Comparison of ENCODE assay signal across 30 cellular contexts in genomic region chr9:5481744-5482027, GRCh38. TPM values are rescaled to one million over a fixed set of nuclear protein-coding genes. Genes with fewer than 3 reads are reported as not detected.
"Had no signal": no experiment of that assay in that cellular context is flagged by ENCODE, and none has a peak within 500 bp of the region (broad histone marks: within the 10 kb centered on the region; RNA-seq: fewer than 3 reads in every experiment).

No MANE protein-coding gene starts in this region.

- H3K4me1 ChIP-seq: pancreas, prostate gland, uterus had no signal

- FAIRE-seq: pancreas had no signal

- DNase-seq: activated CD4-positive, alpha-beta T cell treated with anti-CD3 and anti-CD28 coated beads for 48 hours; activated CD4-positive, alpha-beta T cell treated with anti-CD3 and anti-CD28 coated beads, Interleukin-2, amount 50 U/mL, for 48 hours; activated CD8-positive, alpha-beta memory T cell treated with anti-CD3 and anti-CD28 coated beads for 24 hours; activated effector memory CD4-positive, alpha-beta T cell treated with Interleukin-2 at 50 U/mL for 16 hours; activated naive CD4-positive, alpha-beta T cell treated with anti-CD3 and anti-CD28 coated beads for 36 hours; activated naive CD8-positive, alpha-beta T cell treated with anti-CD3 and anti-CD28 coated beads, Interleukin-2, amount 10 ng/mL, durations not matched to agents 7 days and 5 days; amniotic stem cell; caudate nucleus; cortex of kidney; head of caudate nucleus; hippocampal formation; left cardiac atrium; naive thymus-derived CD8-positive, alpha-beta T cell; nucleus accumbens; pancreas; retina; stimulated activated CD4-positive, alpha-beta T cell treated with anti-CD3 and anti-CD28 coated beads, Interleukin-12 subunit alpha, Interleukin-12 subunit beta, amount 100 ng/mL, for 4 hours; stimulated activated CD4-positive, alpha-beta T cell treated with anti-CD3 and anti-CD28 coated beads, Interleukin-4, amount 100 ng/mL, for 24 hours; stimulated activated naive CD8-positive, alpha-beta T cell treated with anti-CD3 and anti-CD28 coated beads, Interleukin-15, amount 100 ng/mL, for 72 hours; substantia nigra; T-helper 2 cell; uterus had no signal

- H3K36me3 ChIP-seq: pancreas, prostate gland, uterus had no signal

- H3K27me3 ChIP-seq: pancreas, uterus had no signal

- H3K27ac ChIP-seq: pancreas, prostate gland, skin epidermis, uterus, VCaP had no signal

- H3K9me3 ChIP-seq: pancreas, prostate gland, uterus had no signal

- H3K4me3 ChIP-seq: pancreas, prostate gland, skin epidermis, uterus had no signal

- ATAC-seq: activated CD4-positive, CD25-positive, alpha-beta regulatory T cell treated with anti-CD3 and anti-CD28 coated beads, Interleukin-2, amount 50 U/mL, for 24 hours; esophagus mucosa; left cardiac atrium; naive thymus-derived CD8-positive, alpha-beta T cell; pancreas; sciatic nerve; stimulated activated effector memory CD8-positive, alpha-beta T cell treated with anti-CD3 and anti-CD28 coated beads, Interleukin-12 subunit alpha, Interleukin-12 subunit beta, amount 100 ng/mL, for 72 hours; stimulated activated naive CD8-positive, alpha-beta T cell treated with anti-CD3 and anti-CD28 coated beads, Interleukin-15, amount 100 ng/mL, for 72 hours had no signal

RNA-seq across cellular contexts. Expression of gene PDCD1LG2, which starts 28.6 kb away (rescaled TPM):
- total RNA-seq: naive thymus-derived CD8-positive, alpha-beta T cell; neural crest cell had no signal
- polyA plus RNA-seq: naive thymus-derived CD8-positive, alpha-beta T cell had no signal

RNA-seq across cellular contexts. Expression of gene CD274, which starts 31.3 kb away (rescaled TPM):
- total RNA-seq: neural crest cell had no signal
